Comparison of ENCODE assay signal across 19 cellular contexts in the genomic region with DNA sequence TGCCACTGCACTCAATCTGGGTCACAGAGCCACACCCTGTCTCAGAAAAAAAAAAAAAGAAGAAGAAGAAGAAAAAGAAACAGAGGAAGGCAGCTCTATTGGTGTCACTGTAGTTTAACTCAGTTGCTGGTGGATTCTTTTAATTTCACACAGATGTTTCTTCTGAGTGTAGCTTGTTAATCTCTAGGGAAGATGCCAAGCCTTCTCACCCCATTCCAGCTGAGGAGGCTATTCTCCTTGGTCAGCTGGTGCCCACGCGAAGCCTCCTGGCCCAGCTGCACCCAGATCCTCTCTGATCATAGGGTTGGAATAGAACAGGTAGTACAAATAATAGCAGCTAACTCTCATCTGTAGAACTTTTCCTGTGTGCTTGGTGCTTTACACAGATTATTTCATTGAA.
A peak's percentile ranks its signal among the peaks of the same experiment; 100 is the strongest.
DNase-seq lines count a peak whose midpoint lies in the region; ATAC-seq and TF ChIP-seq lines count a peak whose summit lies in the region.
"Had no signal": no experiment of that assay in that cellular context is flagged by ENCODE, and none has a peak within 500 bp of the region (broad histone marks: within the 10 kb centered on the region; RNA-seq: fewer than 3 reads in every experiment).

No MANE protein-coding gene starts in this region.

- WGBS in lung, 2 donors: 76 to 79% methylated on average over 2 of the region's 2 CpGs

- no peaks in the 10 kb centered on the region for H3K27me3 Mint-ChIP-seq in central memory CD8-positive, alpha-beta T cell

- H3K9me3 ChIP-seq in BLaER1 treated with 17β-estradiol and CSF1 and Interleukin-3, amounts not matched to agents 10 nM and 100 nM (replicated peaks in 1 of 11): no peaks in the 10 kb centered on the region
- no peaks in the 10 kb centered on the region for H3K9me3 ChIP-seq in lung (ENCODE audit: control insufficient read depth in 2 of 2, insufficient read depth in 1 of 2, low read length in 1 of 2)
- no peaks in the 10 kb centered on the region for H3K9me3 ChIP-seq in skeletal muscle tissue (ENCODE audit: control insufficient read depth in 3 of 3, low read length in 3 of 3)
- H3K9me3 ChIP-seq: Caco-2, pancreas, spleen had no signal

- ATAC-seq in central memory CD8-positive, alpha-beta T cell (replicated peaks; ENCODE audit: extremely low read depth, poor library complexity, severe bottlenecking): no peak
- ATAC-seq in lung (ENCODE audit: insufficient read depth, low FRiP score): no peak
- ATAC-seq: activated CD8-positive, alpha-beta memory T cell treated with anti-CD3 and anti-CD28 coated beads, Interleukin-2, amount 10 ng/mL, durations not matched to agents 7 days and 5 days; left lobe of liver had no signal

- 0 out of 22 replicates have a peak, but pooled peaks cover 0 to 6% (median 0%) of the 10 kb centered on the region in 11 experiments for H3K27me3 ChIP-seq in BLaER1 treated with 17β-estradiol and CSF1 and Interleukin-3, amounts not matched to agents 10 nM and 100 nM
- H3K27me3 ChIP-seq in lung (ENCODE audit: control insufficient read depth, insufficient read depth): no peaks in the 10 kb centered on the region
- H3K27me3 ChIP-seq in skeletal muscle tissue (ENCODE audit: control insufficient read depth in 3 of 3, insufficient read depth in 3 of 3, low read length in 3 of 3): peaks cover 3 to 8% (median 5%) of the 10 kb centered on the region in 3 donors
- H3K27me3 ChIP-seq: pancreas had no signal

- TF ChIP-seq CTCF in lung (IDR thresholded peaks at IDR 0.05; ENCODE audit: control extremely low read depth, extremely low read depth): no peak

- H3K9ac ChIP-seq in BLaER1 treated with 17β-estradiol and CSF1 and Interleukin-3, amounts not matched to agents 10 nM and 100 nM: 0 out of 22 replicates have a peak overlapping the region, but pooled peaks of 1 of the 11 experiments have one; percentile 6
- H3K9ac ChIP-seq in skeletal muscle tissue (ENCODE audit: low read depth in 1 of 3, low read length in 3 of 3): no peak overlapping the region

- no peaks in the 10 kb centered on the region for H3K9me3 Mint-ChIP-seq in central memory CD8-positive, alpha-beta T cell

- peaks cover 6% of the 10 kb centered on the region for H3K4me1 Mint-ChIP-seq in central memory CD8-positive, alpha-beta T cell

- H3K4me1 ChIP-seq in BLaER1 treated with 17β-estradiol and CSF1 and Interleukin-3, amounts not matched to agents 10 nM and 100 nM: peaks cover 37 to 50% (median 42%) of the 10 kb centered on the region in 10 experiments
- no peaks in the 10 kb centered on the region for H3K4me1 ChIP-seq in lung (ENCODE audit: control insufficient read depth in 2 of 2, insufficient read depth in 2 of 2, low read length in 2 of 2)
- H3K4me1 ChIP-seq in skeletal muscle tissue (ENCODE audit: control insufficient read depth in 3 of 3, insufficient read depth in 3 of 3, low read length in 3 of 3): peaks cover 4 to 9% (median 8%) of the 10 kb centered on the region in 3 donors
- H3K4me1 ChIP-seq: pancreas had no signal

- DNase-seq in central memory CD8-positive, alpha-beta T cell (ENCODE audit: low spot score in 2 of 2): no peak
- DNase-seq in lung (ENCODE audit: low spot score) (no peak), NCI-H82 treated with DMSO at 0.1 percent for 48 hours (lab: John Stamatoyannopoulos, UW; ENCODE audit: unreplicated experiment) (no peak), dedifferentiated amniotic fluid mesenchymal stem cell (ENCODE audit: extremely low spot score) (no peak), NCI-H146 (lab: John Stamatoyannopoulos, UW) (no peak), HCEC 1CT (no peak)
- DNase-seq: activated CD4-positive, alpha-beta T cell treated with anti-CD3 and anti-CD28 coated beads for 1 hour; activated CD8-positive, alpha-beta memory T cell treated with anti-CD3 and anti-CD28 coated beads, Interleukin-2, amount 10 ng/mL, durations not matched to agents 7 days and 5 days; Caco-2; KG1; NCI-H2029 treated with DMSO at 0.1 percent for 48 hours; NCI-H446; pancreas; spleen; SW 1271 had no signal

- H3K4me2 ChIP-seq in BLaER1 treated with 17β-estradiol and CSF1 and Interleukin-3, amounts not matched to agents 10 nM and 100 nM: peak overlapping the region; percentile 60 to 82 (median 69)

- no peaks in the 10 kb centered on the region for H3K36me3 Mint-ChIP-seq in central memory CD8-positive, alpha-beta T cell (ENCODE audit: insufficient read depth)
- H3K36me3 Mint-ChIP-seq: activated CD8-positive, alpha-beta memory T cell treated with anti-CD3 and anti-CD28 coated beads, Interleukin-2, amount 10 ng/mL, durations not matched to agents 7 days and 5 days had no signal

- no peaks in the 10 kb centered on the region for H4K20me1 ChIP-seq in BLaER1 treated with 17β-estradiol and CSF1 and Interleukin-3, amounts not matched to agents 10 nM and 100 nM

- peak overlapping the region; percentile 39 for H3K27ac Mint-ChIP-seq in central memory CD8-positive, alpha-beta T cell (ENCODE audit: low read depth)
- H3K27ac Mint-ChIP-seq: activated CD8-positive, alpha-beta memory T cell treated with anti-CD3 and anti-CD28 coated beads, Interleukin-2, amount 10 ng/mL, durations not matched to agents 7 days and 5 days had no signal

- no peak overlapping the region for H3K4me3 Mint-ChIP-seq in central memory CD8-positive, alpha-beta T cell
- H3K4me3 Mint-ChIP-seq: activated CD8-positive, alpha-beta memory T cell treated with anti-CD3 and anti-CD28 coated beads, Interleukin-2, amount 10 ng/mL, durations not matched to agents 7 days and 5 days had no signal

- H3K4me3 ChIP-seq in BLaER1 treated with 17β-estradiol and CSF1 and Interleukin-3, amounts not matched to agents 10 nM and 100 nM: no peak overlapping the region
- H3K4me3 ChIP-seq in lung (no peak overlapping the region), skeletal muscle tissue (ENCODE audit: low read length in 3 of 3) (no peak overlapping the region)
- H3K4me3 ChIP-seq: pancreas, spleen had no signal

- no peak overlapping the region for H3K27ac ChIP-seq in BLaER1 treated with 17β-estradiol and CSF1 and Interleukin-3, amounts not matched to agents 10 nM and 100 nM
- H3K27ac ChIP-seq in lung (ENCODE audit: low read depth in 1 of 2, low read length in 1 of 2): peak overlapping the region; percentile 10 to 33
- peak overlapping the region; percentile 59 for H3K27ac ChIP-seq in skeletal muscle tissue (ENCODE audit: low read depth, low read length)
- H3K27ac ChIP-seq: epithelial cell of prostate, pancreas had no signal

- H3K36me3 ChIP-seq in BLaER1 treated with 17β-estradiol and CSF1 and Interleukin-3, amounts not matched to agents 10 nM and 100 nM: no peaks in the 10 kb centered on the region
- no peaks in the 10 kb centered on the region for H3K36me3 ChIP-seq in lung (ENCODE audit: control insufficient read depth in 2 of 2, insufficient read depth in 2 of 2, low read length in 2 of 2)
- H3K36me3 ChIP-seq in skeletal muscle tissue (ENCODE audit: control insufficient read depth in 3 of 3, insufficient read depth in 3 of 3, low read length in 3 of 3): no peaks in the 10 kb centered on the region
- H3K36me3 ChIP-seq: pancreas, spleen had no signal

Comparison
In these comparisons a context has a peak if more than half of its experiments do, and no peak if none do; other contexts are left out.
1. H3K27ac ChIP-seq: peak in lung (2 of 2) and skeletal muscle tissue (single experiment); none in BLaER1 treated with 17β-estradiol and CSF1 and Interleukin-3, amounts not matched to agents 10 nM and 100 nM (0 of 11).